Comparison of ENCODE assay signal across 8 cellular contexts in genomic region chr5:123423278-123424149, GRCh38. TPM values are rescaled to one million over a fixed set of nuclear protein-coding genes. Genes with fewer than 3 reads are reported as not detected.
A peak's percentile ranks its signal among the peaks of the same experiment; 100 is the strongest.
DNase-seq lines count a peak whose midpoint lies in the region; ATAC-seq and TF ChIP-seq lines count a peak whose summit lies in the region.

Gene CEP120, minus strand, starts transcription at chr5:123423403. Its CDS starts 405 bp downstream, at chr5:123422998.

- no peaks in the 10 kb centered on the region for H3K27me3 ChIP-seq in SU-DHL-6 (ENCODE audit: low read length)
- H3K27me3 ChIP-seq in ovary: no peaks in the 10 kb centered on the region
- no peaks in the 10 kb centered on the region for H3K27me3 ChIP-seq in tibial artery

- no peaks in the 10 kb centered on the region for H4K20me1 ChIP-seq in SU-DHL-6 (ENCODE audit: low read depth, low read length)

- peaks cover 43% of the 10 kb centered on the region for H3K79me2 ChIP-seq in SU-DHL-6 (ENCODE audit: insufficient read depth, low read length)

- TF ChIP-seq CTCF in GM12872 (IDR thresholded peaks at IDR 0.05; ENCODE audit: insufficient read depth, low read depth, low read length): peak; percentile 92
- TF ChIP-seq CTCF in SU-DHL-6 (IDR thresholded peaks at IDR 0.05; ENCODE audit: insufficient read depth, low read length, poor library complexity, severe bottlenecking): peak; percentile 81
- TF ChIP-seq CTCF in ovary (IDR thresholded peaks at IDR 0.05): peak; percentile 72 to 84 (median 83)
- peak; percentile 76 to 78 for TF ChIP-seq CTCF in tibial artery (IDR thresholded peaks at IDR 0.05)

- H3K4me3 ChIP-seq in SU-DHL-6 (ENCODE audit: insufficient read depth, low read length, poor library complexity, severe bottlenecking) (peak within 1 kb of the TSS; percentile 92), ovary (peak within 1 kb of the TSS; percentile 74), tibial artery (peak within 1 kb of the TSS; percentile 94 to 95)

- peak; percentile 78 for TF ChIP-seq POLR2A in ovary (IDR thresholded peaks at IDR 0.05)

- WGBS in ovary, 3 donors: 0 to 1% (median 0%) methylated on average over 38 to 47 of the region's 47 CpGs

- intact Hi-C loops in Right ventricle myocardium inferior (cut with DNase I): loop anchor here (1.0 to 2.0 kb wide), 2 partner anchors 89 to 187 kb away; partner anchors contain the start of gene CSNK1G3
- intact Hi-C loops in ovary (cut with DNase I): loop anchor here in 2 of 4 donors (1.0 to 5.0 kb wide), 2 partner anchors 89 kb away; partner anchors contain the start of gene CSNK1G3 (in 2 of the 2)
- intact Hi-C loops in tibial artery (cut with DNase I; ENCODE audit: low total_unique reads): loop anchor here (1.0 to 10.0 kb wide), 2 partner anchors 88 to 191 kb away; no protein-coding TSS in a partner anchor

- DNase-seq in NCI-H1105 (lab: John Stamatoyannopoulos, UW) (peak; percentile 92), Right ventricle myocardium inferior (ENCODE audit: missing footprints) (peak; percentile 100), ovary (peak; percentile 97 to 99 (median 98)), tibial artery (peak; percentile 99)
- DNase-seq in activated naive CD8-positive, alpha-beta T cell treated with anti-CD3 and anti-CD28 coated beads, Interleukin-2, amount 50 U/mL, for 16 hours (ENCODE audit: low read depth, low spot score): peak; percentile 90

- H3F3A ChIP-seq in SU-DHL-6 (ENCODE audit: insufficient read depth): 0 out of 2 replicates have a peak, but pooled peaks cover 3% of the 10 kb centered on the region

- peak within 1 kb of the TSS; percentile 95 for H3K9ac ChIP-seq in SU-DHL-6 (ENCODE audit: low read length)

- H3K9me2 ChIP-seq in SU-DHL-6 (replicated peaks; ENCODE audit: insufficient read depth, low read length): no peaks in the 10 kb centered on the region

- peak within 1 kb of the TSS; percentile 67 for H3K27ac ChIP-seq in SU-DHL-6 (ENCODE audit: low read depth, low read length)
- peak within 1 kb of the TSS; percentile 72 to 79 for H3K27ac ChIP-seq in ovary
- H3K27ac ChIP-seq in tibial artery: peak within 1 kb of the TSS; percentile 95

- TF ChIP-seq EP300 in ovary (IDR thresholded peaks at IDR 0.05): no peak

- H2AFZ ChIP-seq in SU-DHL-6 (ENCODE audit: low read depth, low read length, severe bottlenecking): peak within 1 kb of the TSS; percentile 94

- H3K4me2 ChIP-seq in SU-DHL-6 (ENCODE audit: low read depth, low read length, poor library complexity, severe bottlenecking): peak within 1 kb of the TSS; percentile 96

- H3K36me3 ChIP-seq in SU-DHL-6 (ENCODE audit: low read length) (no peaks in the 10 kb centered on the region), ovary (no peaks in the 10 kb centered on the region), tibial artery (no peaks in the 10 kb centered on the region)

- H3K4me1 ChIP-seq in ovary (ENCODE audit: insufficient read depth) (peaks cover 3% of the 10 kb centered on the region), tibial artery (peaks cover 0 to 29% (median 18%) of the 10 kb centered on the region in 4 donors)

- ATAC-seq in HG02642 (IDR thresholded peaks at IDR 0.05; ENCODE audit: poor library complexity, unreplicated experiment) (peak; percentile 99), Right ventricle myocardium inferior (peak; percentile 100)

- no peaks in the 10 kb centered on the region for H3K9me3 ChIP-seq in SU-DHL-6 (ENCODE audit: insufficient read depth, low read length)
- H3K9me3 ChIP-seq in ovary: no peaks in the 10 kb centered on the region
- H3K9me3 ChIP-seq in tibial artery: no peaks in the 10 kb centered on the region

RNA-seq across cellular contexts. Expression of gene CEP120, which starts in this region (rescaled TPM):
- total RNA-seq in Right ventricle myocardium inferior: 12.0 TPM
- total RNA-seq in ovary: 10 to 100 TPM; 20.9 to 33.0 (median 30.7) TPM
- polyA plus RNA-seq in ovary: 10 to 100 TPM; 15.3 to 17.8 TPM

Comparison
In these comparisons a context has a peak if more than half of its experiments do, and no peak if none do; other contexts are left out.
1. Peak in every context shown above with its lines: DNase-seq, ATAC-seq, H3K4me3 ChIP-seq and H3K27ac ChIP-seq.